In the genomic region with DNA sequence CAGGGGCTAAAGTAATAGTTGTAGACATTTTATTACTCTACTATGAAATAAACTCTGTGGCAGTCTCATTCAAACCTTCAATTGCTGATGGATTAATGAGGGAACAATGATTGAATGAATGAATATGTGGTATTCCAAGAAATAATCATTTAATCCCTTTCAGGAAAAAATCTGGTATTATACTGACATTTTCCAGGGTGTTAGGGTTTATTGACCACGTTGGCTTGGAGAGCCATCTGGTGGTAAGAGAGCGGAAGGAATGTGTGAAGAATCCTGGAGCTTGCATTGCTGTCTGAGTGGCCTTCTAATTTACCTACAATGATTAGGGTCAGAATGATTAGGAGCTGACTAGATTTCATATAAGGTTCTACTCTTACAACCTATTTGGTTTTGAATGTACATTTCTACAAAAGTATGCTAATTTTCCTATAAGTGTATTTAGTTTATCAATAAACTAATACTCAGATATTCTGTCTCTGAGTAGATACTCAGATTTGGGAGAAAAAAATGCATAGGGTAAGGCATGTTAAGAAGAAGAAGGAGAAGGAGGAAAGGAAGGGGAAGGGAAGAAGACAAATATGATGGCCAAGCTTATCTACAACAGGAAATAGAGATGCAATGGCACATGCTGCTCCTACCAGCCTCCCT, we compare ENCODE assay signal across 9 cellular contexts.
A peak's percentile ranks its signal among the peaks of the same experiment; 100 is the strongest.
DNase-seq lines count a peak whose midpoint lies in the region; ATAC-seq, FAIRE-seq and TF ChIP-seq lines count a peak whose summit lies in the region.
"Had no signal": no experiment of that assay in that cellular context is flagged by ENCODE, and none has a peak within 500 bp of the region (broad histone marks: within the 10 kb centered on the region; RNA-seq: fewer than 3 reads in every experiment).

No MANE protein-coding gene starts in this region.

- TF ChIP-seq CTCF in Caco-2 (IDR thresholded peaks at IDR 0.05; ENCODE audit: insufficient read depth in 1 of 2, low read depth in 1 of 2, low read length in 1 of 2, severe bottlenecking in 1 of 2, unreplicated experiment in 1 of 2), result peak; percentile 48 to 72
- peak; percentile 52 for TF ChIP-seq CTCF in WI38 (IDR thresholded peaks at IDR 0.05; ENCODE audit: low read depth, low read length)
- peak; percentile 49 for TF ChIP-seq CTCF in HepG2 (CRISPR knock-in tag; IDR thresholded peaks at IDR 0.05)

- CTCF ChIA-PET in Caco-2 (lab: Charles Lee), result interaction anchor here (0.7 to 1.0 kb wide), 2 partner anchors 432 to 1313 kb away, joined by 3 read pairs; no protein-coding TSS in a partner anchor
- CTCF ChIA-PET in HepG2 (lab: Yijun Ruan, JAX; ENCODE audit: low intra/inter-chr PET ratio, low total read pairs), result no interaction called here

- H3K4me2 ChIP-seq in HepG2 (ENCODE audit: low read depth, low read length), result no peak overlapping the region

- H3K4me3 ChIP-seq in Caco-2 (ENCODE audit: low read depth, low read length) (no peak overlapping the region), WI38 (ENCODE audit: low read depth, low read length) (no peak overlapping the region), HepG2 (replicated peaks in 1 of 3; ENCODE audit: insufficient read depth in 1 of 3, low read depth in 2 of 3, low read length in 3 of 3) (no peak overlapping the region)

- TF ChIP-seq EP300 in HepG2 (IDR thresholded peaks at IDR 0.05; ENCODE audit: low read depth in 2 of 2, low read length in 2 of 2) (no peak), HepG2 (CRISPR knock-in tag; IDR thresholded peaks at IDR 0.05; ENCODE audit: borderline replicate concordance) (no peak)

- no peak overlapping the region for H3K4me3 Mint-ChIP-seq in Caco-2 (ENCODE audit: unreplicated experiment)
- H3K4me3 Mint-ChIP-seq in activated naive CD8-positive, alpha-beta T cell treated with anti-CD3 and anti-CD28 coated beads, Interleukin-2, amount 50 U/mL, for 24 hours, result no peak overlapping the region
- H3K4me3 Mint-ChIP-seq: activated naive CD8-positive, alpha-beta T cell had no signal

- ATAC-seq in HepG2 (peak; percentile 88), HG03097 (IDR thresholded peaks at IDR 0.05; ENCODE audit: low FRiP score, unreplicated experiment) (no peak)
- ATAC-seq in activated naive CD8-positive, alpha-beta T cell treated with anti-CD3 and anti-CD28 coated beads, Interleukin-2, amount 50 U/mL, for 24 hours, result no peak

- no peaks in the 10 kb centered on the region for H3K9me3 Mint-ChIP-seq in Caco-2 (ENCODE audit: unreplicated experiment)
- no peaks in the 10 kb centered on the region for H3K9me3 Mint-ChIP-seq in activated naive CD8-positive, alpha-beta T cell treated with anti-CD3 and anti-CD28 coated beads, Interleukin-2, amount 50 U/mL, for 24 hours

- H3K36me3 Mint-ChIP-seq in Caco-2 (ENCODE audit: insufficient read depth, unreplicated experiment), result no peaks in the 10 kb centered on the region
- no peaks in the 10 kb centered on the region for H3K36me3 Mint-ChIP-seq in activated naive CD8-positive, alpha-beta T cell treated with anti-CD3 and anti-CD28 coated beads, Interleukin-2, amount 50 U/mL, for 24 hours (ENCODE audit: low read depth)
- H3K36me3 Mint-ChIP-seq: activated naive CD8-positive, alpha-beta T cell had no signal

- H2AFZ ChIP-seq in HepG2 (ENCODE audit: low read length), result no peak overlapping the region

- no peaks in the 10 kb centered on the region for H3K9me3 ChIP-seq in Caco-2
- H3K9me3 ChIP-seq in HepG2 (ENCODE audit: low read length), result no peaks in the 10 kb centered on the region

- peak in 1 of 2 experiments; percentile 14 for DNase-seq in Caco-2
- DNase-seq in HTR-8/SVneo (ENCODE audit: insufficient read length, low spot score), result peak; percentile 17
- DNase-seq in HepG2 (ENCODE audit: low spot score), result peak; percentile 24
- DNase-seq in cerebellum (ENCODE audit: low spot score), result no peak
- DNase-seq in islet precursor cell, result no peak
- DNase-seq in activated naive CD8-positive, alpha-beta T cell treated with anti-CD3 and anti-CD28 coated beads, Interleukin-2, amount 50 U/mL, for 24 hours, result no peak

- no peak overlapping the region for H3K9ac ChIP-seq in HepG2 (ENCODE audit: insufficient read depth, low read depth, low read length)

- no peaks in the 10 kb centered on the region for H3K36me3 ChIP-seq in Caco-2 (ENCODE audit: control insufficient read depth, insufficient read depth, low read length)
- H3K36me3 ChIP-seq in HepG2 (replicated peaks in 1 of 2; ENCODE audit: control insufficient read depth in 1 of 2, insufficient read depth in 2 of 2, low read length in 2 of 2), result no peaks in the 10 kb centered on the region

- TF ChIP-seq POLR2A in HepG2 (IDR thresholded peaks at IDR 0.05; ENCODE audit: insufficient read depth in 1 of 2, low read depth in 2 of 2, low read length in 2 of 2), result no peak

- in situ Hi-C loops in HepG2 (cut with HindIII; ENCODE audit: extremely low pct_ligation_motif_present, low pct_unique_long_range_greater_than_20kb), result loop anchor here (25.0 kb wide), 1 partner anchor 1169 kb away; no protein-coding TSS in a partner anchor

- H3K27ac Mint-ChIP-seq in Caco-2 (ENCODE audit: unreplicated experiment), result no peak overlapping the region
- no peak overlapping the region for H3K27ac Mint-ChIP-seq in activated naive CD8-positive, alpha-beta T cell treated with anti-CD3 and anti-CD28 coated beads, Interleukin-2, amount 50 U/mL, for 24 hours
- H3K27ac Mint-ChIP-seq: activated naive CD8-positive, alpha-beta T cell had no signal

- BruUV-seq in Caco-2 (replicated peaks; lab: Mats Ljungman, UMichigan) (no TSS peak), HepG2 (replicated peaks; lab: Mats Ljungman, UMichigan) (no TSS peak)

- no peaks in the 10 kb centered on the region for H3K4me1 Mint-ChIP-seq in Caco-2 (ENCODE audit: low read depth, unreplicated experiment)
- no peaks in the 10 kb centered on the region for H3K4me1 Mint-ChIP-seq in activated naive CD8-positive, alpha-beta T cell treated with anti-CD3 and anti-CD28 coated beads, Interleukin-2, amount 50 U/mL, for 24 hours

- H4K20me1 ChIP-seq in HepG2 (ENCODE audit: insufficient read depth, low read length), result no peaks in the 10 kb centered on the region

- H3K27me3 ChIP-seq in Caco-2 (replicated peaks; ENCODE audit: control insufficient read depth, insufficient read depth, low read length) (no peaks in the 10 kb centered on the region), HepG2 (ENCODE audit: control insufficient read depth in 1 of 2, insufficient read depth in 2 of 2, low read length in 2 of 2) (no peaks in the 10 kb centered on the region)

- no peak for TF ChIP-seq RAD21 in HepG2 (CRISPR knock-in tag; IDR thresholded peaks at IDR 0.05)

- POLR2A ChIA-PET in Caco-2 (lab: Charles Lee) (no interaction called here), HepG2 (lab: Yijun Ruan, JAX) (no interaction called here)

- H3K79me2 ChIP-seq in HepG2 (ENCODE audit: insufficient read depth, low read length), result no peaks in the 10 kb centered on the region

- H3K4me1 ChIP-seq in Caco-2, result no peaks in the 10 kb centered on the region
- no peaks in the 10 kb centered on the region for H3K4me1 ChIP-seq in HepG2 (ENCODE audit: insufficient read depth, low read length)

- intact Hi-C loops in Caco-2 (cut with micrococcal nuclease; ENCODE audit: unreplicated experiment) (no loop called here), HepG2 (cut with micrococcal nuclease; ENCODE audit: unreplicated experiment) (no loop called here)

- 4% methylated on average over 2 of the region's 2 CpGs for WGBS in HepG2 (ENCODE audit: low lambda C conversion rate)

- peaks cover 3% of the 10 kb centered on the region for H3K27me3 Mint-ChIP-seq in Caco-2 (ENCODE audit: insufficient read depth, unreplicated experiment)
- H3K27me3 Mint-ChIP-seq in activated naive CD8-positive, alpha-beta T cell treated with anti-CD3 and anti-CD28 coated beads, Interleukin-2, amount 50 U/mL, for 24 hours, result no peaks in the 10 kb centered on the region

- FAIRE-seq in HTR-8/SVneo (lab: Jason Lieb, UNC) (no peak), HepG2 (lab: Jason Lieb, UNC) (peak; percentile 21)

- H3K27ac ChIP-seq in HepG2 (ENCODE audit: extremely low read length, insufficient read depth, low read length), result no peak overlapping the region

TF ChIP-seq in HepG2, 621 proteins besides CTCF, POLR2A, EP300 and RAD21 (continues in another document):
- TF ChIP-seq ZFY (CRISPR knock-in tag; IDR thresholded peaks at IDR 0.05) (no peak), STAG1 (CRISPR knock-in tag; IDR thresholded peaks at IDR 0.05) (peak; percentile 35)
- TF ChIP-seq, protein P1, sequence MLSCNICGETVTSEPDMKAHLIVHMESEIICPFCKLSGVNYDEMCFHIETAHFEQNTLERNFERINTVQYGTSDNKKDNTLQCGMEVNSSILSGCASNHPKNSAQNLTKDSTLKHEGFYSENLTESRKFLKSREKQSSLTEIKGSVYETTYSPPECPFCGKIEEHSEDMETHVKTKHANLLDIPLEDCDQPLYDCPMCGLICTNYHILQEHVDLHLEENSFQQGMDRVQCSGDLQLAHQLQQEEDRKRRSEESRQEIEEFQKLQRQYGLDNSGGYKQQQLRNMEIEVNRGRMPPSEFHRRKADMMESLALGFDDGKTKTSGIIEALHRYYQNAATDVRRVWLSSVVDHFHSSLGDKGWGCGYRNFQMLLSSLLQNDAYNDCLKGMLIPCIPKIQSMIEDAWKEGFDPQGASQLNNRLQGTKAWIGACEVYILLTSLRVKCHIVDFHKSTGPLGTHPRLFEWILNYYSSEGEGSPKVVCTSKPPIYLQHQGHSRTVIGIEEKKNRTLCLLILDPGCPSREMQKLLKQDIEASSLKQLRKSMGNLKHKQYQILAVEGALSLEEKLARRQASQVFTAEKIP (CRISPR knock-in tag; IDR thresholded peaks at IDR 0.05; ENCODE audit: borderline replicate concordance), result no peak

Comparison
In these comparisons a context has a peak if more than half of its experiments do, and no peak if none do; other contexts are left out.
1. DNase-seq: peak in HTR-8/SVneo (single experiment) and HepG2 (single experiment); none in cerebellum (single experiment), islet precursor cell (single experiment) and activated naive CD8-positive, alpha-beta T cell treated with anti-CD3 and anti-CD28 coated beads, Interleukin-2, amount 50 U/mL, for 24 hours (single experiment).
2. Peak in every context shown above with its lines, with median percentiles within 50 percentile points of each other: CTCF ChIP-seq.